Comparison of ENCODE assay signal across 20 cellular contexts in the genomic region with DNA sequence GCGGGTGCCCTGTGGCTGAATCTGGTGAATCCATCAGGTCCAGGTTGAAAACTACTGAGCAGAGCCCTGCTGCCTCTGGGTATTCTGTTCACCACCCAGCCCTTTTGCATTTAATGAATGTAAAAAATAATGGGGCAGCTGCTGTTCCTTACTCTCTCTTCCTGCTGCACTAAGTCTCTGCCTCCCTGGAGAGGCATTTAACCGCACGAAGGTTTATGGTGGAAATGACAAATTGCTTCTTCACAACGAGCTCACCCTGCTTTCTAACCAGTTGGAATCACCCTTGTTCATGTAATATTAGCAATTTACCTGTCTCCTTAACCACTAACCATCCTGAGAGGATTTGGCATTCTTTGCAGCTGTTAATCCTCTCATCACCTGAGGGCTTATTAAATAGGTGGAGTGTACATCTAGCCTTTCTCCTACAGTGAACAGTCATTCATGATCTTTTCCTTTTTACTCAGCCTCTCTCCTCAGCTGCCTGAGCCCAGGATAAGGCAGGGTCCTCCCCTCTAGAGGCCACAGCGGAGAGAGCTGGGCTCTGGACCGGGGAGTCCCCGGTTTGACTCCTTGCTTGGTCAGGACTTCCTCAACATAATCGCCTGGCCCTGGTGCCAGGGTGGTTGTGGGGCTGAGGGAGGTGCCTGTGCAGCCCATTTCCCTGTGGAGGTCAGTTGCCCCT.
DNase-seq lines count a peak whose midpoint lies in the region; ATAC-seq and TF ChIP-seq lines count a peak whose summit lies in the region.
"Had no signal": no experiment of that assay in that cellular context is flagged by ENCODE, and none has a peak within 500 bp of the region (broad histone marks: within the 10 kb centered on the region; RNA-seq: fewer than 3 reads in every experiment).

No MANE protein-coding gene starts in this region.

- H3K9ac ChIP-seq in BLaER1 = no peak overlapping the region

- H3K27ac ChIP-seq in BLaER1 (no peak overlapping the region; the same call in 1 of the 2 replicates), dorsolateral prefrontal cortex (peak overlapping the region in 31 of 59 donors; percentile 7 to 80 (median 52))
- H3K27ac ChIP-seq: A549, RWPE1 had no signal

- H3K27me3 ChIP-seq in BLaER1 = no peaks in the 10 kb centered on the region
- no peaks in the 10 kb centered on the region for H3K27me3 ChIP-seq in dorsolateral prefrontal cortex
- H3K27me3 ChIP-seq: cardiac muscle cell had no signal

- ATAC-seq in GM21367 (IDR thresholded peaks at IDR 0.05; ENCODE audit: unreplicated experiment) = no peak
- no peak for ATAC-seq in GM21825 (IDR thresholded peaks at IDR 0.05; ENCODE audit: unreplicated experiment)
- ATAC-seq: A549; activated T-cell treated with anti-CD3 and anti-CD28 coated beads, Interleukin-2, amount 50 U/mL, for 4 hours; natural killer cell had no signal

- DNase-seq in NCI-H1105 treated with DMSO at 0.1 percent for 48 hours (lab: John Stamatoyannopoulos, UW) (peak; percentile 33), NCI-H2171 treated with DMSO at 0.1 percent for 48 hours (lab: John Stamatoyannopoulos, UW) (peak; percentile 63), dorsolateral prefrontal cortex (no peak), iPS-NIHi11 (ENCODE audit: low spot score) (no peak), NOMO-1 (lab: John Stamatoyannopoulos, UW; ENCODE audit: unreplicated experiment in 2 of 2) (no peak)
- DNase-seq: activated CD4-positive, alpha-beta memory T cell treated with anti-CD3 and anti-CD28 coated beads, Interleukin-2, amount 10 ng/mL, durations not matched to agents 7 days and 5 days; activated naive CD8-positive, alpha-beta T cell treated with anti-CD3 and anti-CD28 coated beads for 36 hours; activated T-cell treated with anti-CD3 and anti-CD28 coated beads, Interleukin-2, amount 50 U/mL, for 4 hours; CD4-positive, alpha-beta memory T cell; GDM1; HCEC 1CT; islet precursor cell; natural killer cell; stimulated activated naive CD4-positive, alpha-beta T cell had no signal

- intact Hi-C loops in dorsolateral prefrontal cortex (cut with DNase I) = loop anchor here in 1 of 2 donors (5.0 kb wide), 1 partner anchor 95 kb away; no protein-coding TSS in a partner anchor

- no peaks in the 10 kb centered on the region for H4K20me1 ChIP-seq in BLaER1

- H3K36me3 ChIP-seq in BLaER1 = no peaks in the 10 kb centered on the region
- H3K36me3 ChIP-seq: cardiac muscle cell had no signal

- no peaks in the 10 kb centered on the region for H3K9me3 ChIP-seq in BLaER1
- H3K9me3 ChIP-seq: A549 had no signal

- no peak overlapping the region for H3K4me3 ChIP-seq in BLaER1
- H3K4me3 ChIP-seq in dorsolateral prefrontal cortex = no peak overlapping the region
- H3K4me3 ChIP-seq: A549, cardiac muscle cell had no signal

- TF ChIP-seq CTCF in dorsolateral prefrontal cortex (IDR thresholded peaks at IDR 0.05 in 54 of 56, conservative IDR thresholded peaks at IDR 0.05 in 2 of 56; ENCODE audit: low read depth in 1 of 56, partially characterized antibody in 56 of 56) = no peak

- H3K4me2 ChIP-seq in BLaER1 = peak overlapping the region; percentile 58
- H3K4me2 ChIP-seq: A549 had no signal

- peaks cover 34% of the 10 kb centered on the region for H3K4me1 ChIP-seq in BLaER1
- H3K4me1 ChIP-seq: A549 had no signal

Comparison
In these comparisons a context has a peak if more than half of its experiments do, and no peak if none do; other contexts are left out.
1. DNase-seq: peak in NCI-H1105 treated with DMSO at 0.1 percent for 48 hours (single experiment) and NCI-H2171 treated with DMSO at 0.1 percent for 48 hours (single experiment); none in dorsolateral prefrontal cortex (0 of 10), iPS-NIHi11 (single experiment) and NOMO-1 (0 of 2).